30 cellular contexts compared by ENCODE assay signal in the genomic region with DNA sequence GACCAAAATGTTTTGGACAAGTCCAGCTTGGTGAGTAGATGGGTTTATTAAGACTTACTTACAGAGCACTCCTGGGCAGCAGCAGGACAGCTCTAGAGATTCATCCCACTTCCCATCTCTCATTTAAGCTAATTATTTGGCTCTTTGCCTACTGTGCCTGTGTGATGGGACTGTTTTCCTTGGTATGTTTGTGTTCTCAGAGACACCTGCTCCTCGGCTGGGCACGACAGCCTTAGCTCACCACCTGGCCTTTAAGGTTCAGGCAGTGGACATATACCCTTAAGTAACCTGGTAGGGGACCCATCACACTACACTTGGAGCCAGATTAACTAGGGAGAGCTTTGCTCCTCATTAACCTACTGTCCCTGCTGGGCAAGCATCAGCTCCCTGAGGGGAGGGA. TPM values are rescaled to one million over a fixed set of nuclear protein-coding genes. Genes with fewer than 3 reads are reported as not detected.
A peak's percentile ranks its signal among the peaks of the same experiment; 100 is the strongest.
DNase-seq lines count a peak whose midpoint lies in the region; ATAC-seq and TF ChIP-seq lines count a peak whose summit lies in the region.
"Had no signal": no experiment of that assay in that cellular context is flagged by ENCODE, and none has a peak within 500 bp of the region (broad histone marks: within the 10 kb centered on the region; RNA-seq: fewer than 3 reads in every experiment).

No MANE protein-coding gene starts in this region.

- H3K27me3 ChIP-seq in SK-N-SH (ENCODE audit: insufficient read depth) (no peaks in the 10 kb centered on the region), stomach (no peaks in the 10 kb centered on the region)
- H3K27me3 ChIP-seq: BLaER1 treated with 17β-estradiol and CSF1 and Interleukin-3, amounts not matched to agents 10 nM and 100 nM; Peyer's patch; SJCRH30; thyroid gland had no signal

- no peak overlapping the region for H3K9ac ChIP-seq in SK-N-SH
- H3K9ac ChIP-seq: BLaER1 treated with 17β-estradiol and CSF1 and Interleukin-3, amounts not matched to agents 10 nM and 100 nM had no signal

- DNase-seq in SK-N-SH (no peak), SHP77 (lab: John Stamatoyannopoulos, UW) (peak; percentile 27 to 34), lung microvascular endothelial cell (ENCODE audit: low read depth in 2 of 2) (peak; percentile 40 to 73), GDM1 (lab: John Stamatoyannopoulos, UW) (no peak), stomach (no peak), SK-N-DZ (ENCODE audit: low spot score) (no peak)
- DNase-seq: ACHN; activated CD4-positive, alpha-beta T cell treated with anti-CD3 and anti-CD28 coated beads, Interleukin-2, amount 50 U/mL, for 48 hours; anterior cingulate cortex; Caco-2; caudate nucleus; DND-41; H9; left ventricle myocardium inferior; naive thymus-derived CD4-positive, alpha-beta T cell; NCI-H1048; NCI-H2081 treated with DMSO at 0.1 percent for 48 hours; NCI-H446 treated with DMSO at 0.1 percent for 48 hours; nucleus accumbens; Peyer's patch; SJCRH30; stimulated activated CD4-positive, alpha-beta T cell treated with anti-CD3 and anti-CD28 coated beads, Interleukin-15, amount 100 ng/mL, for 24 hours; stimulated activated naive CD4-positive, alpha-beta T cell treated with Interleukin-2 at 50 U/mL for 16 hours; T-helper 1 cell; thyroid gland had no signal

- no peak for TF ChIP-seq RAD21 in SK-N-SH (IDR thresholded peaks at IDR 0.05; ENCODE audit: low read length)

- H2AFZ ChIP-seq in SK-N-SH (ENCODE audit: low read depth): 0 out of 2 replicates have a peak overlapping the region, but pooled peaks have one; percentile 42

- H3K4me1 ChIP-seq in SK-N-SH (ENCODE audit: control insufficient read depth in 1 of 2, insufficient read depth in 2 of 2, low read depth in 1 of 2, low read length in 1 of 2): 0 out of 4 replicates have a peak, but pooled peaks cover 0 to 3% of the 10 kb centered on the region in 2 experiments
- H3K4me1 ChIP-seq in stomach: peaks cover 3 to 12% (median 5%) of the 10 kb centered on the region in 4 donors
- H3K4me1 ChIP-seq: Caco-2, Peyer's patch, prostate gland, SJCRH30 had no signal

- H3K4me3 ChIP-seq in SK-N-SH (ENCODE audit: low read depth in 2 of 2, low read length in 1 of 2) (no peak overlapping the region), stomach (no peak overlapping the region)
- H3K4me3 ChIP-seq: BLaER1 treated with 17β-estradiol and CSF1 and Interleukin-3, amounts not matched to agents 10 nM and 100 nM; left ventricle myocardium inferior; Peyer's patch; prostate gland; SJCRH30; thyroid gland had no signal

- no peak overlapping the region for H3K4me2 ChIP-seq in SK-N-SH

- TF ChIP-seq EP300 in SK-N-SH (IDR thresholded peaks at IDR 0.05; ENCODE audit: borderline replicate concordance in 1 of 2, low read depth in 1 of 2, low read length in 1 of 2) (no peak), stomach (IDR thresholded peaks at IDR 0.05) (no peak)

- no peak for TF ChIP-seq POLR2A in stomach (IDR thresholded peaks at IDR 0.05)

- peaks cover 12% of the 10 kb centered on the region for H3F3A ChIP-seq in SK-N-SH (replicated peaks; ENCODE audit: insufficient read depth)

- H3K27ac ChIP-seq in SK-N-SH (ENCODE audit: low read depth in 2 of 2, low read length in 1 of 2) (no peak overlapping the region), stomach (peak overlapping the region in 1 of 5 donors; percentile 29)
- H3K27ac ChIP-seq: BLaER1 treated with 17β-estradiol and CSF1 and Interleukin-3, amounts not matched to agents 10 nM and 100 nM; prostate gland; SJCRH30 had no signal

- no peaks in the 10 kb centered on the region for H3K79me2 ChIP-seq in SK-N-SH (ENCODE audit: insufficient read depth)

- TF ChIP-seq CTCF in SK-N-SH (IDR thresholded peaks at IDR 0.05) (no peak), stomach (IDR thresholded peaks at IDR 0.05) (no peak)

- no peaks in the 10 kb centered on the region for H3K9me2 ChIP-seq in SK-N-SH

- 75% methylated on average over 2 of the region's 2 CpGs for WGBS in SK-N-SH (ENCODE audit: low lambda C conversion rate)
- WGBS in stomach, 5 donors: 48 to 85% (median 66%) methylated on average over 2 of the region's 2 CpGs

- H3K36me3 ChIP-seq in SK-N-SH (replicated peaks in 1 of 2; ENCODE audit: control insufficient read depth in 1 of 2, insufficient read depth in 2 of 2, low read length in 1 of 2) (no peaks in the 10 kb centered on the region), stomach (no peaks in the 10 kb centered on the region)
- H3K36me3 ChIP-seq: BLaER1 treated with 17β-estradiol and CSF1 and Interleukin-3, amounts not matched to agents 10 nM and 100 nM; left ventricle myocardium inferior; Peyer's patch; prostate gland; SJCRH30; thyroid gland had no signal

- intact Hi-C loops in stomach (cut with DNase I; ENCODE audit: low total_unique reads): loop anchor here (10.0 kb wide), 1 partner anchor 200 kb away; no protein-coding TSS in a partner anchor

- no peaks in the 10 kb centered on the region for H4K20me1 ChIP-seq in SK-N-SH (ENCODE audit: insufficient read depth)
- H4K20me1 ChIP-seq: BLaER1 treated with 17β-estradiol and CSF1 and Interleukin-3, amounts not matched to agents 10 nM and 100 nM had no signal

- CTCF ChIA-PET in SK-N-SH (lab: Yijun Ruan, JAX): interaction anchor here (0.6 to 2.3 kb wide), 3 partner anchors 194 to 264 kb away, joined by 3 to 11 read pairs (median 3); no protein-coding TSS in a partner anchor

- ATAC-seq in SK-N-SH treated with all-trans-retinoic acid at 6 μM for 48 hours: no peak
- ATAC-seq: activated naive CD4-positive, alpha-beta T cell treated with anti-CD3 and anti-CD28 coated beads, Interleukin-2, amount 50 U/mL, for 72 hours; naive thymus-derived CD4-positive, alpha-beta T cell had no signal

- POLR2A ChIA-PET in SK-N-SH (lab: Yijun Ruan, JAX): no interaction called here

- H3K9me3 ChIP-seq in SK-N-SH (peaks cover 6% of the 10 kb centered on the region; the same call in 1 of the 2 replicates), stomach (no peaks in the 10 kb centered on the region)
- H3K9me3 ChIP-seq: Caco-2, Peyer's patch, prostate gland, SJCRH30, thyroid gland had no signal

TF ChIP-seq in SK-N-SH, 30 proteins besides CTCF, POLR2A, EP300 and RAD21:
- TF ChIP-seq GATA2 (CRISPR knock-in tag; IDR thresholded peaks at IDR 0.05) (no peak), YY1 (IDR thresholded peaks at IDR 0.05; ENCODE audit: low read depth) (no peak), EZH2phosphoT487 (IDR thresholded peaks at IDR 0.05; ENCODE audit: borderline replicate concordance, low read depth) (no peak), JUND (IDR thresholded peaks at IDR 0.05) (no peak), TEAD4 (IDR thresholded peaks at IDR 0.05; ENCODE audit: borderline replicate concordance, insufficient read depth) (no peak), POLR2AphosphoS5 (IDR thresholded peaks at IDR 0.05; ENCODE audit: low read depth, low read length) (no peak), FOXJ3 (CRISPR knock-in tag; IDR thresholded peaks at IDR 0.05) (no peak), CHD2 (IDR thresholded peaks at IDR 0.05; ENCODE audit: low read length, partially characterized antibody) (no peak), NFIC (IDR thresholded peaks at IDR 0.05; ENCODE audit: borderline replicate concordance) (no peak), FOSL2 (IDR thresholded peaks at IDR 0.05; ENCODE audit: borderline replicate concordance, low read depth) (no peak)
- TF ChIP-seq, protein P1, sequence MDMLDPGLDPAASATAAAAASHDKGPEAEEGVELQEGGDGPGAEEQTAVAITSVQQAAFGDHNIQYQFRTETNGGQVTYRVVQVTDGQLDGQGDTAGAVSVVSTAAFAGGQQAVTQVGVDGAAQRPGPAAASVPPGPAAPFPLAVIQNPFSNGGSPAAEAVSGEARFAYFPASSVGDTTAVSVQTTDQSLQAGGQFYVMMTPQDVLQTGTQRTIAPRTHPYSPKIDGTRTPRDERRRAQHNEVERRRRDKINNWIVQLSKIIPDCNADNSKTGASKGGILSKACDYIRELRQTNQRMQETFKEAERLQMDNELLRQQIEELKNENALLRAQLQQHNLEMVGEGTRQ (IDR thresholded peaks at IDR 0.05; ENCODE audit: borderline replicate concordance, low read depth, low read length): no peak

TF ChIP-seq in SK-N-SH treated with all-trans-retinoic acid at 6 μM for 48 hours, 23 proteins besides CTCF, POLR2A, EP300 and RAD21:
- no peak for TF ChIP-seq CSDC2 (CRISPR knock-in tag; IDR thresholded peaks at IDR 0.05)
- no peak for TF ChIP-seq ZNF8 (CRISPR knock-in tag; IDR thresholded peaks at IDR 0.05)
- TF ChIP-seq ZNF70 (CRISPR knock-in tag; IDR thresholded peaks at IDR 0.05): no peak
- TF ChIP-seq ISL1 (CRISPR knock-in tag; IDR thresholded peaks at IDR 0.05): no peak

RNA-seq across cellular contexts. Expression of a gene that starts 41.7 kb away (rescaled TPM):
- 1,015 and 1,290 TPM in 2 replicates for polyA plus RNA-seq in SK-N-SH (2012; rRNA removed)
- polyA plus RNA-seq in SK-N-SH (2012; cell fraction: cytosol; rRNA removed): 876 and 1,005 TPM in 2 replicates
- polyA plus RNA-seq in SK-N-SH (2012; cell fraction: nucleus; rRNA removed): 870 and 1,070 TPM in 2 replicates
- total RNA-seq in lung microvascular endothelial cell: 4,716 and 9,992 TPM in 2 replicates
- 100 to 1,000 TPM in 1 of 5 donors, 10 to 100 TPM in 4; 26.6 to 131 (median 53.8) TPM for total RNA-seq in stomach
- 10 to 100 TPM; 18.4 to 28.7 (median 21.8) TPM for polyA plus RNA-seq in stomach
- not detected in 2 replicates for polyA plus RNA-seq in SK-N-DZ (2014; cell fraction: cytosol; rRNA removed)
- not detected in 2 replicates for polyA plus RNA-seq in SK-N-DZ (2014; cell fraction: nucleus; rRNA removed)
- total RNA-seq: activated naive CD4-positive, alpha-beta T cell treated with anti-CD3 and anti-CD28 coated beads, Interleukin-2, amount 50 U/mL, for 72 hours; activated T-helper 2 cell treated with anti-CD3 and anti-CD28 coated beads, Interferon-gamma antibody, Interleukin-2, Interleukin-4, amounts not matched to agents 10 μg/mL and 5 μg/mL and 100 μg/mL, durations not matched to agents 14 hours and 24 hours and 36 hours; Caco-2; naive thymus-derived CD4-positive, alpha-beta T cell had no signal
- polyA plus RNA-seq: naive thymus-derived CD4-positive, alpha-beta T cell had no signal

Comparison
In these comparisons a context has a peak if more than half of its experiments do, and no peak if none do; other contexts are left out.
1. DNase-seq: peak in SHP77 (2 of 2) and lung microvascular endothelial cell (2 of 2); none in SK-N-SH (single experiment), GDM1 (single experiment), stomach (single experiment) and SK-N-DZ (single experiment).
2. RNA of a gene that starts 41.7 kb away (total RNA-seq): 4,716 to 9,992 TPM in lung microvascular endothelial cell; 26.6 to 131 TPM in stomach; every median in the first group is over 10 times any median in the second.